In genomic region chr7:101245147-101245668, GRCh38 we compare ENCODE assay signal across 8 cellular contexts. TPM values are rescaled to one million over a fixed set of nuclear protein-coding genes. Genes with fewer than 3 reads are reported as not detected.
DNase-seq lines count a peak whose midpoint lies in the region; FAIRE-seq and TF ChIP-seq lines count a peak whose summit lies in the region.

No MANE protein-coding gene starts in this region.

- H3K9me3 ChIP-seq in esophagus muscularis mucosa, result no peaks in the 10 kb centered on the region

- H3K4me3 ChIP-seq in esophagus muscularis mucosa, result peak overlapping the region; percentile 59 to 90 (median 75)
- H3K4me3 ChIP-seq in retinal pigment epithelial cell (ENCODE audit: low read length), result peak overlapping the region; percentile 94

- no peak for TF ChIP-seq EP300 in esophagus muscularis mucosa (IDR thresholded peaks at IDR 0.05)

- CTCF ChIA-PET in RWPE1 (lab: Yijun Ruan, JAX), result interaction anchor here (0.5 to 3.0 kb wide), 6 partner anchors 9 to 162 kb away, joined by 3 to 12 read pairs (median 3); no protein-coding TSS in a partner anchor

- peaks cover 0 to 37% (median 28%) of the 10 kb centered on the region in 4 donors for H3K36me3 ChIP-seq in esophagus muscularis mucosa

- intact Hi-C loops in esophagus muscularis mucosa (cut with DNase I), result loop anchor here (2.0 kb wide), 1 partner anchor 28 kb away; the partner anchor contains the start of gene PLOD3

- TF ChIP-seq POLR2A in GM12892 (IDR thresholded peaks at IDR 0.05; ENCODE audit: low read depth, low read length) (0 out of 2 replicates have a peak, but pooled peaks have one; percentile 3), esophagus muscularis mucosa (IDR thresholded peaks at IDR 0.05; ENCODE audit: low read depth) (no peak)

- DNase-seq in GM12892 (ENCODE audit: insufficient read length), result no peak
- DNase-seq in RWPE1 (ENCODE audit: low spot score), result peak; percentile 87
- no peak for DNase-seq in esophagus muscularis mucosa (ENCODE audit: extremely low spot score)
- no peak for DNase-seq in retinal pigment epithelial cell (ENCODE audit: low read depth)
- no peak for DNase-seq in SKM-1 (lab: John Stamatoyannopoulos, UW; ENCODE audit: unreplicated experiment)
- no peak for DNase-seq in DMS 273 (lab: John Stamatoyannopoulos, UW; ENCODE audit: unreplicated experiment)
- no peak for DNase-seq in NCI-H226
- no peak for DNase-seq in putamen (ENCODE audit: low spot score)

- FAIRE-seq in GM12892 (lab: Jason Lieb, UNC), result no peak

- POLR2A ChIA-PET in RWPE1 (lab: Yijun Ruan, JAX; ENCODE audit: low non-redundant PET), result no interaction called here

- H3K4me1 ChIP-seq in esophagus muscularis mucosa, result peaks cover 44 to 55% (median 55%) of the 10 kb centered on the region in 4 donors

- H3K27ac ChIP-seq in RWPE1 (peak overlapping the region; percentile 90), esophagus muscularis mucosa (replicated peaks in 1 of 4) (peak overlapping the region; percentile 87 to 98 (median 97))

- TF ChIP-seq CTCF in RWPE1 (conservative IDR thresholded peaks at IDR 0.05; ENCODE audit: low read depth), result no peak
- no peak for TF ChIP-seq CTCF in esophagus muscularis mucosa (IDR thresholded peaks at IDR 0.05)
- no peak for TF ChIP-seq CTCF in retinal pigment epithelial cell (conservative IDR thresholded peaks at IDR 0.05; ENCODE audit: low read depth, low read length)

- no peaks in the 10 kb centered on the region for H3K27me3 ChIP-seq in esophagus muscularis mucosa

- 38% methylated on average over 22 of the region's 32 CpGs for WGBS in esophagus muscularis mucosa

RNA-seq across cellular contexts. Expression of gene FIS1, which starts 0.3 kb away (rescaled TPM):
- polyA plus RNA-seq in GM12892 (2012; ENCODE audit: missing spikeins), result 85.7 TPM
- total RNA-seq in esophagus muscularis mucosa, result 100 to 1,000 TPM; 216 to 310 (median 295) TPM

RNA-seq across cellular contexts. Expression of gene CLDN15, which starts 7.6 kb away (rescaled TPM):
- polyA plus RNA-seq in GM12892 (2012; ENCODE audit: missing spikeins), result 4.5 TPM
- 1 to 10 TPM; 5.3 to 9.1 (median 6.4) TPM for total RNA-seq in esophagus muscularis mucosa

RNA-seq across cellular contexts. Expression of gene ZNHIT1, which starts 27.2 kb away (rescaled TPM):
- 24.6 TPM for polyA plus RNA-seq in GM12892 (2012; ENCODE audit: missing spikeins)
- 10 to 100 TPM; 60.6 to 86.7 (median 77.6) TPM for total RNA-seq in esophagus muscularis mucosa

RNA-seq across cellular contexts. Expression of gene PLOD3, which starts 27.8 kb away (rescaled TPM):
- polyA plus RNA-seq in GM12892 (2012; ENCODE audit: missing spikeins), result 21.0 TPM
- 10 to 100 TPM; 30.3 to 60.2 (median 50.1) TPM for total RNA-seq in esophagus muscularis mucosa

RNA-seq across cellular contexts. Expression of gene MOGAT3, which starts 44.4 kb away (rescaled TPM):
- polyA plus RNA-seq in GM12892 (2012; ENCODE audit: missing spikeins), result not detected
- under 1 TPM in 1 of 4 donors, not detected in 3; 0.17 TPM for total RNA-seq in esophagus muscularis mucosa
